ENCODE assay signal across 1 cellular context in genomic region chr3:114043205-114043604, GRCh38.
TF ChIP-seq lines count a peak whose summit lies in the region.

No MANE protein-coding gene starts in this region.

TF ChIP-seq in endothelial cell of umbilical vein, 7 proteins besides CTCF, POLR2A, EP300 and RAD21:
- TF ChIP-seq MYC (IDR thresholded peaks at IDR 0.05; ENCODE audit: low read depth, low read length), result no peak
